Comparison of ENCODE assay signal across 9 cellular contexts in the genomic region with DNA sequence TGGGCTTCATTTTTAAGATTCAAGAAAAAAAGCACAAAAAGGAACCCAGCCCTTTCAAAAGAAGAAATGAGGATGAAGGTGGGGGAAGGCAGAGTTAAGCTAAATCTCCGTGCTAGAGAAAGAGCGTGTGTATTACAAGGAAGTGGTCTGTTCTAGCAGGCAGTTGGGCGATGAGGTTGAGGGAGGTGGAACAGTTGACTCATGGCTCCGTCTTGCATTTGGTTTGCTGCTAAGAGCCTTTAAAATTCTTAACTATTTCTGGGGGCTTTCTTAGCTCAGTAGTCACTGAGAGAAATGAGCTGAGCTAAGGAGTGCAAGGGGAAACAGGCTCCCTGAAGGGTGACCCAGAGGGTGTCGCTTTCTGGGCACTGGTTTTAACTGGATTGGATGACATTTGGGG.
DNase-seq lines count a peak whose midpoint lies in the region; ATAC-seq, FAIRE-seq and TF ChIP-seq lines count a peak whose summit lies in the region.
"Had no signal": no experiment of that assay in that cellular context is flagged by ENCODE, and none has a peak within 500 bp of the region (broad histone marks: within the 10 kb centered on the region; RNA-seq: fewer than 3 reads in every experiment).

No MANE protein-coding gene starts in this region.

- peak overlapping the region; percentile 84 for H3K27ac Mint-ChIP-seq in astrocyte (ENCODE audit: unreplicated experiment)

- H3K36me3 ChIP-seq in astrocyte (ENCODE audit: insufficient read depth, low read length) (no peaks in the 10 kb centered on the region), trophoblast cell (ENCODE audit: control insufficient read depth in 1 of 2, insufficient read depth in 2 of 2, low read length in 2 of 2) (no peaks in the 10 kb centered on the region)

- FAIRE-seq in astrocyte (lab: Jason Lieb, UNC): peak; percentile 90

- peak; percentile 65 for ATAC-seq in HG03025 (IDR thresholded peaks at IDR 0.05; ENCODE audit: low FRiP score, unreplicated experiment)
- ATAC-seq: body of pancreas had no signal

- peak; percentile 23 to 38 for DNase-seq in activated CD4-positive, alpha-beta T cell treated with anti-CD3 and anti-CD28 coated beads for 24 hours (ENCODE audit: low read depth in 2 of 2)
- no peak for DNase-seq in activated CD4-positive, alpha-beta T cell treated with anti-CD3 and anti-CD28 coated beads for 1 hour
- DNase-seq in SKM-1 (lab: John Stamatoyannopoulos, UW; ENCODE audit: unreplicated experiment) (peak; percentile 70), astrocyte (ENCODE audit: low read depth) (peak; percentile 98), trophoblast cell (peak; percentile 66 to 74), NCI-H146 (lab: John Stamatoyannopoulos, UW) (no peak), posterior vena cava (ENCODE audit: low spot score) (no peak)

- H3K27me3 ChIP-seq in astrocyte (ENCODE audit: insufficient read depth, low read length) (no peaks in the 10 kb centered on the region), trophoblast cell (ENCODE audit: insufficient read depth, low read length) (no peaks in the 10 kb centered on the region)
- H3K27me3 ChIP-seq: body of pancreas had no signal

- no peak overlapping the region for H3K23ac ChIP-seq in trophoblast cell (ENCODE audit: low read length)

- H2AFZ ChIP-seq in astrocyte (ENCODE audit: low read depth, low read length) (peak overlapping the region; percentile 1), trophoblast cell (ENCODE audit: insufficient read depth, low read length, poor library complexity) (no peak overlapping the region)

- H3K4ac ChIP-seq in trophoblast cell (ENCODE audit: low read depth, low read length): no peak overlapping the region

- no CpG with 5 or more reads among the region's 5 CpGs for WGBS in trophoblast cell (ENCODE audit: extremely low coverage, insufficient coverage, insufficient read length)

- H3K4me1 Mint-ChIP-seq in astrocyte (ENCODE audit: low read depth, unreplicated experiment): peaks cover 36% of the 10 kb centered on the region

- no peak overlapping the region for H3K9ac ChIP-seq in astrocyte (ENCODE audit: low read length)
- no peak overlapping the region for H3K9ac ChIP-seq in trophoblast cell (ENCODE audit: low read length)

- intact Hi-C loops in posterior vena cava (cut with DNase I): no loop called here

- H3K14ac ChIP-seq in trophoblast cell (ENCODE audit: low read length): no peak overlapping the region

- H3K27ac ChIP-seq in astrocyte (ENCODE audit: low read depth, low read length): peak overlapping the region; percentile 74
- no peak overlapping the region for H3K27ac ChIP-seq in trophoblast cell (ENCODE audit: low read depth, low read length)

- H2BK12ac ChIP-seq in trophoblast cell (ENCODE audit: low read length): no peak overlapping the region

- no peak overlapping the region for H4K91ac ChIP-seq in trophoblast cell (ENCODE audit: low read depth, low read length)

- H3K4me3 ChIP-seq in astrocyte (ENCODE audit: insufficient read depth, low read depth, low read length): no peak overlapping the region
- H3K4me3 ChIP-seq in trophoblast cell (ENCODE audit: low read depth, low read length): no peak overlapping the region
- H3K4me3 ChIP-seq: body of pancreas had no signal

- H3K18ac ChIP-seq in trophoblast cell (ENCODE audit: low read length): no peak overlapping the region

- no peak overlapping the region for H4K8ac ChIP-seq in trophoblast cell (ENCODE audit: low read depth, low read length)

- H3K27me3 Mint-ChIP-seq in astrocyte (ENCODE audit: low read depth, unreplicated experiment): no peaks in the 10 kb centered on the region

- H4K12ac ChIP-seq in trophoblast cell (ENCODE audit: low read depth, low read length): no peak overlapping the region

- no peak for TF ChIP-seq CTCF in astrocyte (IDR thresholded peaks at IDR 0.05; ENCODE audit: insufficient read depth, low read depth, low read length)

- H3K79me2 ChIP-seq in astrocyte (ENCODE audit: insufficient read depth, low read length) (no peaks in the 10 kb centered on the region), trophoblast cell (ENCODE audit: control insufficient read depth, insufficient read depth, low read length, poor library complexity) (no peaks in the 10 kb centered on the region)

- H3K4me2 ChIP-seq in astrocyte (ENCODE audit: low read length): peak overlapping the region; percentile 62
- no peak overlapping the region for H3K4me2 ChIP-seq in trophoblast cell (ENCODE audit: low read length)

- H2BK120ac ChIP-seq in trophoblast cell (ENCODE audit: insufficient read depth, low read length, poor library complexity): no peak overlapping the region

- no peaks in the 10 kb centered on the region for H4K20me1 ChIP-seq in astrocyte (ENCODE audit: insufficient read depth, low read length)

- H3K4me3 Mint-ChIP-seq in astrocyte (ENCODE audit: unreplicated experiment): no peak overlapping the region

- H3K9me3 ChIP-seq in astrocyte (ENCODE audit: insufficient read depth, low read depth, low read length) (no peaks in the 10 kb centered on the region), trophoblast cell (ENCODE audit: insufficient read depth, low read depth, low read length) (no peaks in the 10 kb centered on the region)
- H3K9me3 ChIP-seq: body of pancreas had no signal

- H3K9me3 Mint-ChIP-seq in astrocyte (ENCODE audit: unreplicated experiment): no peaks in the 10 kb centered on the region

- no peak overlapping the region for H2BK5ac ChIP-seq in trophoblast cell (ENCODE audit: low read depth, low read length, poor library complexity)

- H3K36me3 Mint-ChIP-seq in astrocyte (ENCODE audit: low read depth, unreplicated experiment): no peaks in the 10 kb centered on the region

- H3K4me1 ChIP-seq in astrocyte (ENCODE audit: insufficient read depth, low read length) (peaks cover 21% of the 10 kb centered on the region), trophoblast cell (ENCODE audit: control insufficient read depth in 1 of 2, insufficient read depth in 2 of 2, low read length in 2 of 2) (peaks cover 2% of the 10 kb centered on the region in 2 experiments)
- H3K4me1 ChIP-seq: body of pancreas had no signal

- H2AK5ac ChIP-seq in trophoblast cell (ENCODE audit: low read length): no peak overlapping the region

- no peaks in the 10 kb centered on the region for H3K79me1 ChIP-seq in trophoblast cell (ENCODE audit: low read length)

Comparison
In these comparisons a context has a peak if more than half of its experiments do, and no peak if none do; other contexts are left out.
1. DNase-seq: peak in activated CD4-positive, alpha-beta T cell treated with anti-CD3 and anti-CD28 coated beads for 24 hours (2 of 2), SKM-1 (single experiment), astrocyte (single experiment) and trophoblast cell (2 of 2); none in activated CD4-positive, alpha-beta T cell treated with anti-CD3 and anti-CD28 coated beads for 1 hour (single experiment), NCI-H146 (single experiment) and posterior vena cava (single experiment).